ENCODE assay signal across 1 cellular context in the genomic region with DNA sequence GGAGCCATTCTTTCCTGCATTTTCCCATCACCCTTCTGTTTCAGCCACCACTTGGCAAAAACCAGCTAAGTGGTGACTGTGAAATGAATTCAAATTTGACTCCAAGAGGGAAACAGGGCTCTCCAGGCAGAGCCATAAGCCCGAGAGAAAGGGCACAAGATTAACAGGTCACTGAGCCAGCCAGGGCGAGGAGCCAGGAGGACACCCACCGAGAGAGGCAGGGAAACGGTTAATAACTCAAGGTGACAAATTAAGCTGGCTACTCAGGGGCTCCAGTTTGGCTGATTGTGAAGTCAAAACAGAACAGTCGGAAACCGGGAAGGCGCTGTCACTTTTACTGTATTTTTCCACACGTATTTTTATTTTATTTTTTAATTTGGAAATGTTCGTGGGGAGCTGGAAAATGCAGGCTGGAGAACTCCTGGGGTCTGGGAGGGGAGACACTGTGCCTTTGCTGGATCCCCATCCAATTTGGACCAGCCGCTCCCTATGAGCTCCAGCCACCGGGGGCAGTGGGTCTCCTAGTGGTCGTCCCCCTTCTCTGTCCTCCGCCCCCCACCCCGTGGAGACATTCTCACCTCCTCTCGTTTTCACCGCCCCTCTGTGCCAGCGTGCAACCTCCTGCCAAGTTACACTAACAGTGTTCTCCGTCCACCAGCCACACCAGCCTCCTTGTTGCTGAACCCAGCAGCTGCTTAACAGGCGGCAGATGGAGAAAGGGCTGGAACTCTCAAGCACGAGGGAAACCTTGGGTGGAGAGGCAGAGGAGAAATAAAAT.
TF ChIP-seq lines count a peak whose summit lies in the region.

No MANE protein-coding gene starts in this region.

TF ChIP-seq in HCT116, 20 proteins besides CTCF, POLR2A, EP300 and RAD21 (continued from another document):
- TF ChIP-seq, protein P1, sequence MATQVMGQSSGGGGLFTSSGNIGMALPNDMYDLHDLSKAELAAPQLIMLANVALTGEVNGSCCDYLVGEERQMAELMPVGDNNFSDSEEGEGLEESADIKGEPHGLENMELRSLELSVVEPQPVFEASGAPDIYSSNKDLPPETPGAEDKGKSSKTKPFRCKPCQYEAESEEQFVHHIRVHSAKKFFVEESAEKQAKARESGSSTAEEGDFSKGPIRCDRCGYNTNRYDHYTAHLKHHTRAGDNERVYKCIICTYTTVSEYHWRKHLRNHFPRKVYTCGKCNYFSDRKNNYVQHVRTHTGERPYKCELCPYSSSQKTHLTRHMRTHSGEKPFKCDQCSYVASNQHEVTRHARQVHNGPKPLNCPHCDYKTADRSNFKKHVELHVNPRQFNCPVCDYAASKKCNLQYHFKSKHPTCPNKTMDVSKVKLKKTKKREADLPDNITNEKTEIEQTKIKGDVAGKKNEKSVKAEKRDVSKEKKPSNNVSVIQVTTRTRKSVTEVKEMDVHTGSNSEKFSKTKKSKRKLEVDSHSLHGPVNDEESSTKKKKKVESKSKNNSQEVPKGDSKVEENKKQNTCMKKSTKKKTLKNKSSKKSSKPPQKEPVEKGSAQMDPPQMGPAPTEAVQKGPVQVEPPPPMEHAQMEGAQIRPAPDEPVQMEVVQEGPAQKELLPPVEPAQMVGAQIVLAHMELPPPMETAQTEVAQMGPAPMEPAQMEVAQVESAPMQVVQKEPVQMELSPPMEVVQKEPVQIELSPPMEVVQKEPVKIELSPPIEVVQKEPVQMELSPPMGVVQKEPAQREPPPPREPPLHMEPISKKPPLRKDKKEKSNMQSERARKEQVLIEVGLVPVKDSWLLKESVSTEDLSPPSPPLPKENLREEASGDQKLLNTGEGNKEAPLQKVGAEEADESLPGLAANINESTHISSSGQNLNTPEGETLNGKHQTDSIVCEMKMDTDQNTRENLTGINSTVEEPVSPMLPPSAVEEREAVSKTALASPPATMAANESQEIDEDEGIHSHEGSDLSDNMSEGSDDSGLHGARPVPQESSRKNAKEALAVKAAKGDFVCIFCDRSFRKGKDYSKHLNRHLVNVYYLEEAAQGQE (IDR thresholded peaks at IDR 0.05; ENCODE audit: low read depth): no peak
- TF ChIP-seq, protein P2, sequence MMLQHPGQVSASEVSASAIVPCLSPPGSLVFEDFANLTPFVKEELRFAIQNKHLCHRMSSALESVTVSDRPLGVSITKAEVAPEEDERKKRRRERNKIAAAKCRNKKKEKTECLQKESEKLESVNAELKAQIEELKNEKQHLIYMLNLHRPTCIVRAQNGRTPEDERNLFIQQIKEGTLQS (IDR thresholded peaks at IDR 0.05): no peak
- TF ChIP-seq EGR1 (IDR thresholded peaks at IDR 0.05; ENCODE audit: low read depth): no peak
